Comparison of ENCODE assay signal across 1 cellular context in the genomic region with DNA sequence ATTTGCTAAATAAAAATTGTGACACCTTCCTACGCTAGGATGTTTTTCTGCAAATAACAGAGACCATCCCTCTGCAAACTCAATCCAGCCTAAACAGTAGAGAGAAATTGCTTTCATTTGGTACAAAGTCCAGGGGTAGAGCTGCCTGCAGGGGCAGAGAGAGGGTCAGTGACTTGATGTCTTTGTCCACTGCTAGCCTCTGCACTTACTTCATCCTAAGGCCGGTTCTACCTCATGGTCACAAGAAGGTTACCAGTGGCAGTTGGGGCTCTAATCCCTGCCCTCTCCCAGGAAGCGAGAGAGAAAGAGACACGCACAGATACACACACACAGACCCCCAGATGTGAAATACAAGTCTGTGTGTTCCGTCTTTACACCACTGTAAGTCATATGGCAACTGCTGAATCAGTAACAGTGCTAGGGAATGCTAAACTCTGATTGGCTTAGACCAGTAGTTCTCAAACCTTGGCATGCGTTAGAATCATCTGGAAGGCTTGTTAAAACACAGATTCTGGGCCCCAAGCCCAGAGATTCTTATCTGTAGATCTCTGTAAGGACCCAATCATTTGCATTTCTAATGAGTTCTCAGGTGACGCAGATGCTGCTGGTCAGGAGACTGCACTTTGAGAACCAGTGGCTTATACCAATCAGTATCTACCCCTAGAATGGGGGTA.
TF ChIP-seq lines count a peak whose summit lies in the region.

No MANE protein-coding gene starts in this region.

TF ChIP-seq in HepG2, 621 proteins besides CTCF, POLR2A, EP300 and RAD21 (continued from another document):
- TF ChIP-seq ZNF652 (CRISPR knock-in tag; IDR thresholded peaks at IDR 0.05; ENCODE audit: borderline replicate concordance, low read depth) (no peak), ZNF512 (CRISPR knock-in tag; IDR thresholded peaks at IDR 0.05) (no peak), ADNP (CRISPR knock-in tag; IDR thresholded peaks at IDR 0.05) (no peak), IRF9 (CRISPR knock-in tag; IDR thresholded peaks at IDR 0.05; ENCODE audit: borderline replicate concordance) (no peak), HNF4G (IDR thresholded peaks at IDR 0.05; ENCODE audit: borderline replicate concordance, low read depth, low read length) (peak; percentile 46; the same call in 1 of the 2 replicates), HNF4G (CRISPR knock-in tag; IDR thresholded peaks at IDR 0.05; ENCODE audit: borderline replicate concordance, low read depth) (no peak), NFKB2 (CRISPR knock-in tag; IDR thresholded peaks at IDR 0.05; ENCODE audit: borderline replicate concordance) (no peak), KDM3A (CRISPR knock-in tag; IDR thresholded peaks at IDR 0.05; ENCODE audit: low read depth) (no peak), ZNF17 (CRISPR knock-in tag; IDR thresholded peaks at IDR 0.05) (no peak), MEF2D (CRISPR knock-in tag; IDR thresholded peaks at IDR 0.05) (no peak), BCL6 (CRISPR knock-in tag; IDR thresholded peaks at IDR 0.05) (0 out of 2 replicates have a peak, but pooled peaks have one; percentile 7), HOXD1 (CRISPR knock-in tag; IDR thresholded peaks at IDR 0.05) (no peak), ZNF446 (CRISPR knock-in tag; IDR thresholded peaks at IDR 0.05) (no peak), FOXM1 (CRISPR knock-in tag; IDR thresholded peaks at IDR 0.05) (no peak), HOXA7 (CRISPR knock-in tag; IDR thresholded peaks at IDR 0.05) (no peak), SNAI1 (CRISPR knock-in tag; IDR thresholded peaks at IDR 0.05; ENCODE audit: borderline replicate concordance) (no peak), FOSL1 (CRISPR knock-in tag; IDR thresholded peaks at IDR 0.05; ENCODE audit: borderline replicate concordance) (no peak), MATR3 (CRISPR knock-in tag; IDR thresholded peaks at IDR 0.05) (no peak), DR1 (CRISPR knock-in tag; IDR thresholded peaks at IDR 0.05) (no peak), HDAC6 (IDR thresholded peaks at IDR 0.05; ENCODE audit: low read depth, low read length) (no peak), SMC3 (IDR thresholded peaks at IDR 0.05; ENCODE audit: low read length) (no peak)
- TF ChIP-seq, protein P1, sequence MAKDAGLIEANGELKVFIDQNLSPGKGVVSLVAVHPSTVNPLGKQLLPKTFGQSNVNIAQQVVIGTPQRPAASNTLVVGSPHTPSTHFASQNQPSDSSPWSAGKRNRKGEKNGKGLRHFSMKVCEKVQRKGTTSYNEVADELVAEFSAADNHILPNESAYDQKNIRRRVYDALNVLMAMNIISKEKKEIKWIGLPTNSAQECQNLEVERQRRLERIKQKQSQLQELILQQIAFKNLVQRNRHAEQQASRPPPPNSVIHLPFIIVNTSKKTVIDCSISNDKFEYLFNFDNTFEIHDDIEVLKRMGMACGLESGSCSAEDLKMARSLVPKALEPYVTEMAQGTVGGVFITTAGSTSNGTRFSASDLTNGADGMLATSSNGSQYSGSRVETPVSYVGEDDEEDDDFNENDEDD (CRISPR knock-in tag; IDR thresholded peaks at IDR 0.05; ENCODE audit: borderline replicate concordance), result no peak
- TF ChIP-seq, protein P2, sequence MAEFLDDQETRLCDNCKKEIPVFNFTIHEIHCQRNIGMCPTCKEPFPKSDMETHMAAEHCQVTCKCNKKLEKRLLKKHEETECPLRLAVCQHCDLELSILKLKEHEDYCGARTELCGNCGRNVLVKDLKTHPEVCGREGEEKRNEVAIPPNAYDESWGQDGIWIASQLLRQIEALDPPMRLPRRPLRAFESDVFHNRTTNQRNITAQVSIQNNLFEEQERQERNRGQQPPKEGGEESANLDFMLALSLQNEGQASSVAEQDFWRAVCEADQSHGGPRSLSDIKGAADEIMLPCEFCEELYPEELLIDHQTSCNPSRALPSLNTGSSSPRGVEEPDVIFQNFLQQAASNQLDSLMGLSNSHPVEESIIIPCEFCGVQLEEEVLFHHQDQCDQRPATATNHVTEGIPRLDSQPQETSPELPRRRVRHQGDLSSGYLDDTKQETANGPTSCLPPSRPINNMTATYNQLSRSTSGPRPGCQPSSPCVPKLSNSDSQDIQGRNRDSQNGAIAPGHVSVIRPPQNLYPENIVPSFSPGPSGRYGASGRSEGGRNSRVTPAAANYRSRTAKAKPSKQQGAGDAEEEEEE (CRISPR knock-in tag; IDR thresholded peaks at IDR 0.05; ENCODE audit: borderline replicate concordance), result no peak
- TF ChIP-seq, protein P3, sequence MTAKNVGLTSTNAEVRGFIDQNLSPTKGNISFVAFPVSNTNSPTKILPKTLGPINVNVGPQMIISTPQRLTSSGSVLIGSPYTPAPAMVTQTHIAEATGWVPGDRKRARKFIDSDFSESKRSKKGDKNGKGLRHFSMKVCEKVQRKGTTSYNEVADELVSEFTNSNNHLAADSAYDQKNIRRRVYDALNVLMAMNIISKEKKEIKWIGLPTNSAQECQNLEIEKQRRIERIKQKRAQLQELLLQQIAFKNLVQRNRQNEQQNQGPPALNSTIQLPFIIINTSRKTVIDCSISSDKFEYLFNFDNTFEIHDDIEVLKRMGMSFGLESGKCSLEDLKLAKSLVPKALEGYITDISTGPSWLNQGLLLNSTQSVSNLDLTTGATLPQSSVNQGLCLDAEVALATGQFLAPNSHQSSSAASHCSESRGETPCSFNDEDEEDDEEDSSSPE (CRISPR knock-in tag; IDR thresholded peaks at IDR 0.05), result no peak
